In the genomic region with DNA sequence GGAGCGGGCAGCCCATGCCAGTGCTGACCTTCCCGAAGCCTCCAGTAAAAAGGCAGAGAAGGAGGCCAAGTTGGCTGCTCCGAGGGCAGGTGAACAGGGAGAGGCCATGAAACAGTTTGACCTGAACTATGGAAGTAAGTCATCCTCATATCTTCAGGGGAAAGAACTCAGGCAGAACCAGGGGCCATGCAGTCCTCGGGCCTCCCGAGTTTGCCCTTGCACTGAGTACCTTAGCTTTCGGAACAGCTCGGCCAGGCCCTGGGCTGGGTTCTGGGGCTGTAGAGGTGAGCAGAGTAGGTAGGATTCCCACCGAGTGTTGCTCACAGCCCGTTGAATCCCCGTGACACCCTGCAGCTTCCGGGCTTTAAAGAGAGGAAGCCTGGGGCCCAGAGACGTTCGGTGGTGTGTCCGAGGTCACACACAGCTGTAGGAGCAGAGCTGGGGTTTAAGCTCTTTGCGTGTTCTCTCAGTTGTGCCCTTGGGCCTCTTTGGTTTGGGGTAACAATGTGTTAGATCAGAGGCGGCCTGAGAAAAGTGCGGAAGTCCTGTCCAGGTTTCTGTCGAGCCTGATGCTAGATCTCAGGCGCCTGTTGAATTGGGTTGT, we compare ENCODE assay signal across 1 cellular context.
TF ChIP-seq lines count a peak whose summit lies in the region.

No MANE protein-coding gene starts in this region.

TF ChIP-seq in GM23338, 12 proteins besides CTCF, POLR2A, EP300 and RAD21 (continued from another document):
- TF ChIP-seq, protein P1, sequence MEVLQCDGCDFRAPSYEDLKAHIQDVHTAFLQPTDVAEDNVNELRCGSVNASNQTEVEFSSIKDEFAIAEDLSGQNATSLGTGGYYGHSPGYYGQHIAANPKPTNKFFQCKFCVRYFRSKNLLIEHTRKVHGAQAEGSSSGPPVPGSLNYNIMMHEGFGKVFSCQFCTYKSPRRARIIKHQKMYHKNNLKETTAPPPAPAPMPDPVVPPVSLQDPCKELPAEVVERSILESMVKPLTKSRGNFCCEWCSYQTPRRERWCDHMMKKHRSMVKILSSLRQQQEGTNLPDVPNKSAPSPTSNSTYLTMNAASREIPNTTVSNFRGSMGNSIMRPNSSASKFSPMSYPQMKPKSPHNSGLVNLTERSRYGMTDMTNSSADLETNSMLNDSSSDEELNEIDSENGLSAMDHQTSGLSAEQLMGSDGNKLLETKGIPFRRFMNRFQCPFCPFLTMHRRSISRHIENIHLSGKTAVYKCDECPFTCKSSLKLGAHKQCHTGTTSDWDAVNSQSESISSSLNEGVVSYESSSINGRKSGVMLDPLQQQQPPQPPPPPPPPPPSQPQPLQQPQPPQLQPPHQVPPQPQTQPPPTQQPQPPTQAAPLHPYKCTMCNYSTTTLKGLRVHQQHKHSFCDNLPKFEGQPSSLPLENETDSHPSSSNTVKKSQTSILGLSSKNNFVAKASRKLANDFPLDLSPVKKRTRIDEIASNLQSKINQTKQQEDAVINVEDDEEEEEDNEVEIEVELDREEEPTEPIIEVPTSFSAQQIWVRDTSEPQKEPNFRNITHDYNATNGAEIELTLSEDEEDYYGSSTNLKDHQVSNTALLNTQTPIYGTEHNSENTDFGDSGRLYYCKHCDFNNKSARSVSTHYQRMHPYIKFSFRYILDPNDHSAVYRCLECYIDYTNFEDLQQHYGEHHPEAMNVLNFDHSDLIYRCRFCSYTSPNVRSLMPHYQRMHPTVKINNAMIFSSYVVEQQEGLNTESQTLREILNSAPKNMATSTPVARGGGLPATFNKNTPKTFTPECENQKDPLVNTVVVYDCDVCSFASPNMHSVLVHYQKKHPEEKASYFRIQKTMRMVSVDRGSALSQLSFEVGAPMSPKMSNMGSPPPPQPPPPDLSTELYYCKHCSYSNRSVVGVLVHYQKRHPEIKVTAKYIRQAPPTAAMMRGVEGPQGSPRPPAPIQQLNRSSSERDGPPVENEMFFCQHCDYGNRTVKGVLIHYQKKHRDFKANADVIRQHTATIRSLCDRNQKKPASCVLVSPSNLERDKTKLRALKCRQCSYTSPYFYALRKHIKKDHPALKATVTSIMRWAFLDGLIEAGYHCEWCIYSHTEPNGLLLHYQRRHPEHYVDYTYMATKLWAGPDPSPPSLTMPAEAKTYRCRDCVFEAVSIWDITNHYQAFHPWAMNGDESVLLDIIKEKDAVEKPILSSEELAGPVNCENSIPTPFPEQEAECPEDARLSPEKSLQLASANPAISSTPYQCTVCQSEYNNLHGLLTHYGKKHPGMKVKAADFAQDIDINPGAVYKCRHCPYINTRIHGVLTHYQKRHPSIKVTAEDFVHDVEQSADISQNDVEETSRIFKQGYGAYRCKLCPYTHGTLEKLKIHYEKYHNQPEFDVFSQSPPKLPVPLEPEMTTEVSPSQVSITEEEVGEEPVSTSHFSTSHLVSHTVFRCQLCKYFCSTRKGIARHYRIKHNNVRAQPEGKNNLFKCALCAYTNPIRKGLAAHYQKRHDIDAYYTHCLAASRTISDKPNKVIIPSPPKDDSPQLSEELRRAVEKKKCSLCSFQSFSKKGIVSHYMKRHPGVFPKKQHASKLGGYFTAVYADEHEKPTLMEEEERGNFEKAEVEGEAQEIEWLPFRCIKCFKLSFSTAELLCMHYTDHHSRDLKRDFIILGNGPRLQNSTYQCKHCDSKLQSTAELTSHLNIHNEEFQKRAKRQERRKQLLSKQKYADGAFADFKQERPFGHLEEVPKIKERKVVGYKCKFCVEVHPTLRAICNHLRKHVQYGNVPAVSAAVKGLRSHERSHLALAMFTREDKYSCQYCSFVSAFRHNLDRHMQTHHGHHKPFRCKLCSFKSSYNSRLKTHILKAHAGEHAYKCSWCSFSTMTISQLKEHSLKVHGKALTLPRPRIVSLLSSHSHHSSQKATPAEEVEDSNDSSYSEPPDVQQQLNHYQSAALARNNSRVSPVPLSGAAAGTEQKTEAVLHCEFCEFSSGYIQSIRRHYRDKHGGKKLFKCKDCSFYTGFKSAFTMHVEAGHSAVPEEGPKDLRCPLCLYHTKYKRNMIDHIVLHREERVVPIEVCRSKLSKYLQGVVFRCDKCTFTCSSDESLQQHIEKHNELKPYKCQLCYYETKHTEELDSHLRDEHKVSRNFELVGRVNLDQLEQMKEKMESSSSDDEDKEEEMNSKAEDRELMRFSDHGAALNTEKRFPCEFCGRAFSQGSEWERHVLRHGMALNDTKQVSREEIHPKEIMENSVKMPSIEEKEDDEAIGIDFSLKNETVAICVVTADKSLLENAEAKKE (CRISPR knock-in tag; IDR thresholded peaks at IDR 0.05) = no peak
- TF ChIP-seq ZNF114 (CRISPR knock-in tag; IDR thresholded peaks at IDR 0.05) = no peak
- no peak for TF ChIP-seq EZH2phosphoT487 (IDR thresholded peaks at IDR 0.05; ENCODE audit: unreplicated experiment)
